Comparison of ENCODE assay signal across 8 cellular contexts in the genomic region with DNA sequence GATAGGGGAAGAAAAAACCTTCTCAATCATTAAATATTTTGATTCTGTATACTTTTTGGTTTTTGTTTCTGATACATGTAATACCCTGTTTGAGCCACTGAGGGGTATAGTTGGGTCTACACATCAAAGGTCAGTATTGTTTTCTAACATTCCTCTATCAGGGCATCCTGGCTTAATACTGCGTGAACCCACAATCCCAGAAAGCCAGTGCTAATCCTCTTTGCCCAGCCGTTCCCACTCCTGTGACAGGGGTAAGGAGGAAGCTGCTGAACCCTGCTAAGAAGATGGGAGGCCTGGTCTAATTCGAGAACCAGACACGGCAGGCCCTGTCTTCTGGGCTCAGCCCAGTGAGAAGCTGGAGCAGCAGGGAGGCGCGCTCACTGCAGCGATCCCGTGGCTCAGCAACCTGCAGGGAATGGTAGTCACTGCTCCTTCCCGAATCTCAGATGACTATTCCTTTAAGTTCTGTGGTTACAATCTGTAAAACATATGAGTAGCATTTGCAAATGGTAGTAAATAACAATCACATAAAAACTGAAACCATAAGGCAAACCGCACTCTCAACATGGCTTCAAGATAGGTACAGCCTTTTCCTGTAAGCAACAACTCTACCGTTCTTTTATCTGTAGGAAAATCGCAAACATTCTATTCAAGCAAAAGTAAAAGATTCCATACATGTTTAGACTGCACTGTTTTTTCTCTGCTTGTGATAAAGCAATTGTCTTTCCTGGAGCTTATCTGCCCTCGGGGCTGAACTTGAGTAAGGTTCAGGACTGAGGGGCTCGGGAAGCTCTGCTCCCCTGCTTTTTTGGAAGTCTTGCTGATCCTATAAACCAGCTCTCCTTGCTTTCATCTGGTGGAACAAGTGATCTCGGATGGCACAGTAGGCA.
DNase-seq lines count a peak whose midpoint lies in the region; ATAC-seq and TF ChIP-seq lines count a peak whose summit lies in the region.

No MANE protein-coding gene starts in this region.

- TF ChIP-seq CTCF in MM.1S (IDR thresholded peaks at IDR 0.05; ENCODE audit: low read length) (peak; percentile 49), tibial nerve (IDR thresholded peaks at IDR 0.05) (peak in 4 of 5 experiments; percentile 28 to 74 (median 46))

- H3K4me2 ChIP-seq in MM.1S (ENCODE audit: low read depth, low read length) = peak overlapping the region; percentile 74

- H3F3A ChIP-seq in MM.1S (ENCODE audit: insufficient read depth, low read length) = no peaks in the 10 kb centered on the region

- ATAC-seq in GM19035 (IDR thresholded peaks at IDR 0.05; ENCODE audit: unreplicated experiment) = peak; percentile 63

- no peak for TF ChIP-seq POLR2A in tibial nerve (IDR thresholded peaks at IDR 0.05)

- H3K4me3 ChIP-seq in MM.1S (ENCODE audit: low read length) (peak overlapping the region; percentile 58), tibial nerve (peak overlapping the region in 2 of 4 donors; percentile 8 to 27)

- no peak for TF ChIP-seq EP300 in tibial nerve (IDR thresholded peaks at IDR 0.05)

- H3K27ac ChIP-seq in MM.1S (ENCODE audit: low read length) = peak overlapping the region; percentile 2; the same call in 1 of the 2 replicates
- peak overlapping the region in 2 of 4 donors; percentile 52 to 72 for H3K27ac ChIP-seq in tibial nerve

- H3K36me3 ChIP-seq in MM.1S (replicated peaks; ENCODE audit: insufficient read depth, low read length) (no peaks in the 10 kb centered on the region), tibial nerve (no peaks in the 10 kb centered on the region)

- H4K20me1 ChIP-seq in MM.1S (ENCODE audit: insufficient read depth, low read length) = no peaks in the 10 kb centered on the region

- no peaks in the 10 kb centered on the region for H3K9me2 ChIP-seq in MM.1S (replicated peaks; ENCODE audit: insufficient read depth, low read length)

- H3K9me3 ChIP-seq in MM.1S (replicated peaks; ENCODE audit: insufficient read depth, low read length) (no peaks in the 10 kb centered on the region), tibial nerve (no peaks in the 10 kb centered on the region)

- H3K4me1 ChIP-seq in MM.1S (ENCODE audit: low read length) = 0 out of 2 replicates have a peak, but pooled peaks cover 3% of the 10 kb centered on the region
- H3K4me1 ChIP-seq in tibial nerve = peaks cover 0 to 27% (median 2%) of the 10 kb centered on the region in 4 donors

- DNase-seq in AG08395 (ENCODE audit: low spot score) (peak; percentile 55), MM.1S (peak; percentile 47), left kidney (ENCODE audit: low read depth, low spot score) (peak; percentile 67), tibial nerve (ENCODE audit: low spot score in 2 of 2) (peak in 1 of 2 donors; percentile 17), NCI-H1436 (lab: John Stamatoyannopoulos, UW) (no peak)
- DNase-seq in central memory CD4-positive, alpha-beta T cell = peak; percentile 23
- DNase-seq in activated CD4-positive, CD25-positive, alpha-beta regulatory T cell (lab: John Stamatoyannopoulos, UW) = no peak

- H3K27me3 ChIP-seq in MM.1S (replicated peaks; ENCODE audit: insufficient read depth, low read length) = no peaks in the 10 kb centered on the region
- H3K27me3 ChIP-seq in tibial nerve = no peaks in the 10 kb centered on the region

- peak overlapping the region; percentile 53 for H2AFZ ChIP-seq in MM.1S (ENCODE audit: low read length)

- WGBS in tibial nerve, 2 donors = 30 to 43% methylated on average over 15 of the region's 15 CpGs

- H3K9ac ChIP-seq in MM.1S (ENCODE audit: low read length) = peak overlapping the region; percentile 44; the same call in 1 of the 2 replicates

- H3K79me2 ChIP-seq in MM.1S (ENCODE audit: low read length) = no peaks in the 10 kb centered on the region

Comparison
In these comparisons a context has a peak if more than half of its experiments do, and no peak if none do; other contexts are left out.
1. DNase-seq: peak in AG08395 (single experiment), MM.1S (single experiment), central memory CD4-positive, alpha-beta T cell (single experiment) and left kidney (single experiment); none in NCI-H1436 (single experiment) and activated CD4-positive, CD25-positive, alpha-beta regulatory T cell (0 of 4).